ENCODE assay signal across 10 cellular contexts in the genomic region with DNA sequence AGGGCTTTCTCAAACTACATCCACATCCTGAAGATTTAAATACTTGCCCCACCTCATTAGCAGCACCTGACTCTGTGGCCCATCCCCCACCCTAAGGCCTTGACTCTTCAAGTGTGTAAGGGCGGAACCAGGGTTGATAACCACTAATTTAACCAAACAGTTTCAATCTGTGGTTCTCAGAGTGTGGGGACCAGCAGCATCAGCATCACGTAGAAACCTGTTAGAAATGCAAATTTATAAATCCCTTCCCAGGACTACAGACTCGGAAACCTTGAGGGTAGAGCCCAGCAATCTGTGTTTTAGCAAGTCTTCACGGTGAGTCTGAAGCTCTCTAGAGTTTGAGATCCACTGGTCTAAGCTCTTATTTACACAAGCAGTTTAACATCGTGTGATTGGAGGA. TPM values are rescaled to one million over a fixed set of nuclear protein-coding genes. Genes with fewer than 3 reads are reported as not detected.
DNase-seq lines count a peak whose midpoint lies in the region; ATAC-seq, FAIRE-seq and TF ChIP-seq lines count a peak whose summit lies in the region.
"Had no signal": no experiment of that assay in that cellular context is flagged by ENCODE, and none has a peak within 500 bp of the region (broad histone marks: within the 10 kb centered on the region; RNA-seq: fewer than 3 reads in every experiment).

No MANE protein-coding gene starts in this region.

- no peak overlapping the region for H3K9ac ChIP-seq in K562 (ENCODE audit: insufficient read depth in 1 of 2, low read depth in 2 of 2, low read length in 2 of 2)

- no peaks in the 10 kb centered on the region for H4K20me1 ChIP-seq in K562 (replicated peaks; ENCODE audit: control insufficient read depth, insufficient read depth, low read length)

- in situ Hi-C loops in K562 (cut with MboI): loop anchor here (25.0 kb wide), 1 partner anchor 1173 kb away; the partner anchor contains the start of gene TTC14

- H3K9me3 ChIP-seq in K562 (replicated peaks; ENCODE audit: control insufficient read depth, insufficient read depth, low read depth, low read length): no peaks in the 10 kb centered on the region
- no peaks in the 10 kb centered on the region for H3K9me3 ChIP-seq in esophagus muscularis mucosa

- TF ChIP-seq CTCF in K562 (IDR thresholded peaks at IDR 0.05 in 2 of 3, conservative IDR thresholded peaks at IDR 0.05 in 1 of 3; ENCODE audit: insufficient read depth in 2 of 3, low read depth in 1 of 3, low read length in 3 of 3): no peak
- TF ChIP-seq CTCF in esophagus muscularis mucosa (IDR thresholded peaks at IDR 0.05): no peak

- TF ChIP-seq RAD21 in K562 (CRISPR knock-in tag; conservative IDR thresholded peaks at IDR 0.05 in 1 of 2, IDR thresholded peaks at IDR 0.05 in 1 of 2): no peak

- peak; percentile 84 for ATAC-seq in GM18499 (IDR thresholded peaks at IDR 0.05; ENCODE audit: insufficient read depth, unreplicated experiment)
- ATAC-seq in GM21381 (IDR thresholded peaks at IDR 0.05; ENCODE audit: unreplicated experiment): peak; percentile 91
- ATAC-seq in HG03103 (IDR thresholded peaks at IDR 0.05; ENCODE audit: low read depth, unreplicated experiment): peak; percentile 91
- ATAC-seq in K562: peak; percentile 55

- H3K27me3 ChIP-seq in K562 (ENCODE audit: control insufficient read depth in 2 of 2, insufficient read depth in 2 of 2, low read length in 2 of 2) (no peaks in the 10 kb centered on the region), esophagus muscularis mucosa (no peaks in the 10 kb centered on the region)

- H3K4me2 ChIP-seq in K562 (ENCODE audit: insufficient read depth, low read length): no peak overlapping the region
- H3K4me2 ChIP-seq: smooth muscle cell had no signal

- H3K27ac ChIP-seq in K562 (ENCODE audit: extremely low read depth, low read depth, low read length) (no peak overlapping the region), esophagus muscularis mucosa (replicated peaks in 1 of 4) (no peak overlapping the region)

- H3K4me3 ChIP-seq in K562: no peak overlapping the region
- H3K4me3 ChIP-seq in esophagus muscularis mucosa: no peak overlapping the region
- H3K4me3 ChIP-seq: smooth muscle cell had no signal

- TF ChIP-seq EP300 in K562 (IDR thresholded peaks at IDR 0.05; ENCODE audit: low read length) (no peak), esophagus muscularis mucosa (IDR thresholded peaks at IDR 0.05) (no peak)

- 44% methylated on average over 5 of the region's 5 CpGs for WGBS in K562 (ENCODE audit: insufficient coverage, low coverage, missing lambda C conversion rate)
- 69% methylated on average over 5 of the region's 5 CpGs for WGBS in esophagus muscularis mucosa

- TF ChIP-seq POLR2A in K562 (conservative IDR thresholded peaks at IDR 0.05): no peak
- TF ChIP-seq POLR2A in esophagus muscularis mucosa (IDR thresholded peaks at IDR 0.05; ENCODE audit: low read depth): no peak

- H3K9me1 ChIP-seq in K562 (ENCODE audit: control insufficient read depth, insufficient read depth, low read length): no peaks in the 10 kb centered on the region

- H3K4me1 ChIP-seq in K562 (replicated peaks in 1 of 2; ENCODE audit: control insufficient read depth in 2 of 2, insufficient read depth in 2 of 2, low read length in 2 of 2): peaks cover 0 to 2% of the 10 kb centered on the region in 2 experiments; a peak in 2 of 5 replicates
- H3K4me1 ChIP-seq in esophagus muscularis mucosa: peaks cover 29 to 69% (median 57%) of the 10 kb centered on the region in 4 donors

- peak in 1 of 4 experiments; percentile 29 for DNase-seq in K562 (ENCODE audit: extremely low read depth in 1 of 4, low spot score in 3 of 4)
- DNase-seq in activated CD4-positive, alpha-beta T cell treated with anti-CD3 and anti-CD28 coated beads, Interleukin-2, amount 50 U/mL, for 48 hours: no peak
- no peak for DNase-seq in NCI-H526 (lab: John Stamatoyannopoulos, UW)
- no peak for DNase-seq in esophagus muscularis mucosa (ENCODE audit: extremely low spot score)
- no peak for DNase-seq in activated effector memory CD4-positive, alpha-beta T cell treated with anti-CD3 and anti-CD28 coated beads, Interleukin-2, amount 50 U/mL, for 16 hours
- DNase-seq: SHP77 treated with DMSO at 0.1 percent for 48 hours had no signal

- CTCF ChIA-PET in K562 (lab: Yijun Ruan, JAX; ENCODE audit: low intra/inter-chr PET ratio): no interaction called here

- H3K79me2 ChIP-seq in K562 (ENCODE audit: control insufficient read depth, insufficient read depth, low read length): peaks cover 14% of the 10 kb centered on the region; the same call in 2 of the 3 replicates

- FAIRE-seq in K562 (lab: Jason Lieb, UNC): no peak

- no peak overlapping the region for H2AFZ ChIP-seq in K562 (ENCODE audit: low read depth, low read length)

- POLR2A ChIA-PET in K562 (lab: Yijun Ruan, JAX): no interaction called here

- peaks cover 4% of the 10 kb centered on the region; the same call in 2 of the 3 replicates for H3K36me3 ChIP-seq in K562 (ENCODE audit: control insufficient read depth, insufficient read depth, low read length)
- H3K36me3 ChIP-seq in esophagus muscularis mucosa: peaks cover 0 to 7% (median 0%) of the 10 kb centered on the region in 4 donors

- BruUV-seq in K562 (replicated peaks; lab: Mats Ljungman, UMichigan): no TSS peak

- intact Hi-C loops in K562 (cut with micrococcal nuclease): no loop called here
- intact Hi-C loops in esophagus muscularis mucosa (cut with DNase I): no loop called here

TF ChIP-seq in K562, 482 proteins besides CTCF, POLR2A, EP300 and RAD21:
- TF ChIP-seq PHB (CRISPR knock-in tag; IDR thresholded peaks at IDR 0.05): no peak
- TF ChIP-seq ZNF778 (CRISPR knock-in tag; IDR thresholded peaks at IDR 0.05): no peak
- TF ChIP-seq THAP7 (CRISPR knock-in tag; IDR thresholded peaks at IDR 0.05): no peak
- TF ChIP-seq RBM34 (IDR thresholded peaks at IDR 0.05; ENCODE audit: borderline replicate concordance, insufficient read depth, low read length): no peak
- 0 out of 4 replicates have a peak, but pooled peaks of 1 of the 2 experiments have one; percentile 42 for TF ChIP-seq FOXA3 (CRISPR knock-in tag; conservative IDR thresholded peaks at IDR 0.05 in 1 of 2, IDR thresholded peaks at IDR 0.05 in 1 of 2)
- TF ChIP-seq RB1 (IDR thresholded peaks at IDR 0.05; ENCODE audit: low read depth): no peak
- TF ChIP-seq TFE3 (CRISPR knock-in tag; IDR thresholded peaks at IDR 0.05): no peak

RNA-seq across cellular contexts. Expression of gene GNB4, which starts 12.4 kb away (rescaled TPM):
- 10.7 and 22.4 TPM in 2 replicates for total RNA-seq in K562 (2011; cell fraction: chromatin; rRNA removed; ENCODE audit: low replicate concordance)
- total RNA-seq in K562 (2011; cell fraction: nucleolus; rRNA removed): 4.8 and 8.7 TPM in 2 replicates
- total RNA-seq in K562 (2011; cell fraction: nucleoplasm; rRNA removed): 16.1 and 23.0 TPM in 2 replicates
- total RNA-seq in K562 (2014; rRNA removed): 18.3 and 20.0 TPM in 2 replicates
- 34.7 and 38.4 TPM in 2 replicates for total RNA-seq in K562 (2014; rRNA removed; fragmentation: Illumina TruSeq; extraction: Trizol)
- 24.8 and 26.2 TPM in 2 replicates for total RNA-seq in K562 (2015; rRNA removed; fragmentation: Illumina TruSeq; extraction: Trizol)
- 27.9 and 28.8 TPM in 2 replicates for total RNA-seq in K562 (2021)
- 30.6 and 36.7 TPM in 2 replicates for polyA plus RNA-seq in K562 (2011; rRNA removed)
- polyA plus RNA-seq in K562 (2011; cell fraction: cytosol; rRNA removed): 8.2 and 23.4 TPM in 2 replicates
- polyA plus RNA-seq in K562 (2011; cell fraction: nucleus; rRNA removed): 4.4 and 8.0 TPM in 2 replicates
- 9.1 and 12.8 TPM in 2 replicates for polyA plus RNA-seq in K562 (2012)
- polyA plus RNA-seq in K562 (2014; fragmentation: Illumina TruSeq; extraction: Trizol): 19.1 and 21.4 TPM in 2 replicates
- 1 to 10 TPM; 6.8 to 7.2 TPM for polyA plus RNA-seq in K562 (2014; fragmentation: Nextera tagmentation; extraction: Ambion mirVana)
- 11.7 and 16.9 TPM in 2 replicates for polyA plus RNA-seq in K562 (2014; rRNA removed)
- polyA minus RNA-seq in K562 (2011; rRNA and poly(A)+ RNA removed): 94.2 and 96.0 TPM in 2 replicates
- polyA minus RNA-seq in K562 (2011; cell fraction: cytosol; rRNA and poly(A)+ RNA removed): 26.3 and 32.2 TPM in 2 replicates
- 6.1 and 12.0 TPM in 2 replicates for polyA minus RNA-seq in K562 (2011; cell fraction: nucleus; rRNA and poly(A)+ RNA removed)
- total RNA-seq in esophagus muscularis mucosa: 100 to 1,000 TPM in 1 of 4 donors, 10 to 100 TPM in 3; 57.7 to 130 (median 80.9) TPM
